27 cellular contexts compared by ENCODE assay signal in the genomic region with DNA sequence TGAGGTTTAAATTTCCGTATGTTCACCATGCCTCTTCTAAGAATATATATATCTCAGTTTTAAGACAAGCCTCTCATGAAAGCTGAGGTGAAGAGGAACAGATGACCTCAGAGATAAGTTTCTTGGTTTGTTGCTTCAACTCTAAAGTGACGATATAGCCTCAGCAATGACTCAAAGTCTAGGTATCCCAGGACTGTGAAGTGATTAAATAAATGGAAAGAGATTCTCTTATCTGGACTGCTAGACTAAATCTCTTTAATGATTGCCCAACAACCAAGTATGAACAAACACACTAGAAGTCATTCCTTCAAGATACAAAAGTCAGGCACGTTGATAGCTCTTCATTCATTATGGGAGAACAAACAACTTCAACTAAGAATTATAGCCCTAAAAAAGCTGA. TPM values are rescaled to one million over a fixed set of nuclear protein-coding genes. Genes with fewer than 3 reads are reported as not detected.
DNase-seq lines count a peak whose midpoint lies in the region; ATAC-seq, FAIRE-seq and TF ChIP-seq lines count a peak whose summit lies in the region.
"Had no signal": no experiment of that assay in that cellular context is flagged by ENCODE, and none has a peak within 500 bp of the region (broad histone marks: within the 10 kb centered on the region; RNA-seq: fewer than 3 reads in every experiment).

No MANE protein-coding gene starts in this region.

- 2% methylated on average over 3 of the region's 3 CpGs for WGBS in A549 (ENCODE audit: missing lambda C conversion rate)

- H3K9me3 Mint-ChIP-seq in naive thymus-derived CD8-positive, alpha-beta T cell = peaks cover 1 to 34% (median 7%) of the 10 kb centered on the region in 9 donors
- H3K9me3 Mint-ChIP-seq: central memory CD8-positive, alpha-beta T cell; T-helper 1 cell treated with Interleukin-12 subunit alpha and Interleukin-12 subunit beta and Interleukin-4 antibody, amounts not matched to agents 30 μg/mL and 1 μg/mL, for 36 hours had no signal

- H3K27ac ChIP-seq in A549 = peak overlapping the region; percentile 76 to 89
- H3K27ac ChIP-seq in HEK293 (ENCODE audit: extremely low read depth, low read depth, low read length) = no peak overlapping the region
- no peak overlapping the region for H3K27ac ChIP-seq in brain microvascular endothelial cell
- H3K27ac ChIP-seq in lower lobe of right lung = peak overlapping the region; percentile 21
- H3K27ac ChIP-seq: gastrocnemius medialis, RWPE1, thoracic aorta had no signal

- in situ Hi-C loops in brain microvascular endothelial cell (cut with HindIII; ENCODE audit: low pct_ligation_motif_present, low sequenced_read_pairs) = no loop called here

- ATAC-seq in A549 (peak; percentile 96 to 97), lower lobe of right lung (peak; percentile 89 to 95), GM19463 (IDR thresholded peaks at IDR 0.05; ENCODE audit: unreplicated experiment) (no peak), GM19035 (IDR thresholded peaks at IDR 0.05; ENCODE audit: unreplicated experiment) (no peak)
- no peak for ATAC-seq in naive thymus-derived CD8-positive, alpha-beta T cell
- ATAC-seq: activated CD4-positive, alpha-beta T cell treated with anti-CD3 and anti-CD28 coated beads for 36 hours; gastrocnemius medialis; sciatic nerve had no signal

- no peaks in the 10 kb centered on the region for H3K27me3 ChIP-seq in brain microvascular endothelial cell (replicated peaks)
- H3K27me3 ChIP-seq in lower lobe of right lung (ENCODE audit: low read depth) = no peaks in the 10 kb centered on the region
- H3K27me3 ChIP-seq: gastrocnemius medialis had no signal

- H3K4me3 ChIP-seq in A549 (no peak overlapping the region; the same call in 2 of the 3 replicates), HEK293 (ENCODE audit: low read depth, low read length) (no peak overlapping the region), brain microvascular endothelial cell (ENCODE audit: low read depth, low read length) (no peak overlapping the region), lower lobe of right lung (no peak overlapping the region)
- H3K4me3 ChIP-seq: gastrocnemius medialis, thoracic aorta had no signal

- POLR2A ChIA-PET in A549 (lab: Yijun Ruan, JAX) (interaction anchor here (0.7 to 1.8 kb wide), 3 partner anchors 14 to 112 kb away, joined by 3 to 10 read pairs (median 5); partner anchors contain the start of gene CADM1), HEK293 (lab: Yijun Ruan, JAX) (interaction anchor here (0.7 to 1.7 kb wide), 3 partner anchors 14 to 35 kb away, joined by 4 to 13 read pairs (median 4); partner anchors contain the start of gene CADM1)
- POLR2A ChIA-PET in naive thymus-derived CD8-positive, alpha-beta T cell (lab: Charles Lee) = no interaction called here

- peak; percentile 82 for FAIRE-seq in A549 (lab: Jason Lieb, UNC)
- FAIRE-seq: endometrium had no signal

- CTCF ChIA-PET in A549 (lab: Yijun Ruan, JAX) = interaction anchor here (0.8 to 1.2 kb wide), 3 partner anchors 14 to 164 kb away, joined by 3 read pairs; no protein-coding TSS in a partner anchor
- CTCF ChIA-PET in HEK293 (lab: Yijun Ruan, JAX) = interaction anchor here (1.6 to 1.8 kb wide), 2 partner anchors 14 to 17 kb away, joined by 3 to 6 read pairs; no protein-coding TSS in a partner anchor

- DNase-seq in A549 (ENCODE audit: low read depth in 1 of 2, low spot score in 1 of 2) (peak; percentile 50 to 87), brain microvascular endothelial cell (peak; percentile 1), lower lobe of right lung (no peak), HuH-7 (ENCODE audit: low spot score) (no peak)
- DNase-seq in naive thymus-derived CD8-positive, alpha-beta T cell = no peak
- DNase-seq: activated CD4-positive, alpha-beta T cell treated with anti-CD3 and anti-CD28 coated beads for 36 hours; activated T-cell treated with anti-CD3 and anti-CD28 coated beads for 4 hours; COR-L47; gastrocnemius medialis; GF-D8; HCEC 1CT; NCI-H2107; NCI-H774; nucleus accumbens; stimulated activated CD4-positive, alpha-beta T cell treated with anti-CD3 and anti-CD28 coated beads, Interleukin-4, amount 100 ng/mL, for 1 hour; stimulated activated CD8-positive, alpha-beta memory T cell treated with anti-CD3 and anti-CD28 coated beads, Interleukin-4, amount 100 ng/mL, for 48 hours had no signal

- H3K27me3 Mint-ChIP-seq in naive thymus-derived CD8-positive, alpha-beta T cell = peaks cover 10 to 40% (median 20%) of the 10 kb centered on the region in 5 donors

- H3K4me1 ChIP-seq in A549 (peaks cover 53% of the 10 kb centered on the region), HEK293 (ENCODE audit: control insufficient read depth, insufficient read depth, low read length) (no peaks in the 10 kb centered on the region), lower lobe of right lung (peaks cover 1% of the 10 kb centered on the region)
- H3K4me1 ChIP-seq: gastrocnemius medialis had no signal

- no peak overlapping the region for H3K4me3 Mint-ChIP-seq in naive thymus-derived CD8-positive, alpha-beta T cell
- H3K4me3 Mint-ChIP-seq: activated CD4-positive, alpha-beta T cell treated with anti-CD3 and anti-CD28 coated beads for 36 hours; activated naive CD8-positive, alpha-beta T cell; central memory CD8-positive, alpha-beta T cell; memory B cell; T-helper 1 cell treated with Interleukin-12 subunit alpha and Interleukin-12 subunit beta and Interleukin-4 antibody, amounts not matched to agents 30 μg/mL and 1 μg/mL, for 36 hours had no signal

- no peak overlapping the region for H3K27ac Mint-ChIP-seq in naive thymus-derived CD8-positive, alpha-beta T cell
- H3K27ac Mint-ChIP-seq: activated CD4-positive, alpha-beta T cell treated with anti-CD3 and anti-CD28 coated beads for 36 hours; activated naive CD8-positive, alpha-beta T cell; memory B cell; T-helper 1 cell treated with Interleukin-12 subunit alpha and Interleukin-12 subunit beta and Interleukin-4 antibody, amounts not matched to agents 30 μg/mL and 1 μg/mL, for 36 hours had no signal

- peaks cover 0 to 8% (median 0%) of the 10 kb centered on the region in 3 donors for H3K36me3 Mint-ChIP-seq in naive thymus-derived CD8-positive, alpha-beta T cell
- H3K36me3 Mint-ChIP-seq: activated naive CD8-positive, alpha-beta T cell had no signal

- no peaks in the 10 kb centered on the region for H3K36me3 ChIP-seq in HEK293 (ENCODE audit: control insufficient read depth in 2 of 2, insufficient read depth in 1 of 2, low read length in 2 of 2)
- no peaks in the 10 kb centered on the region for H3K36me3 ChIP-seq in brain microvascular endothelial cell (replicated peaks)
- H3K36me3 ChIP-seq in lower lobe of right lung = no peaks in the 10 kb centered on the region
- H3K36me3 ChIP-seq: gastrocnemius medialis, thoracic aorta had no signal

- H3K4me1 Mint-ChIP-seq in naive thymus-derived CD8-positive, alpha-beta T cell = no peaks in the 10 kb centered on the region
- H3K4me1 Mint-ChIP-seq: activated CD4-positive, alpha-beta T cell treated with anti-CD3 and anti-CD28 coated beads for 36 hours; central memory CD8-positive, alpha-beta T cell; memory B cell had no signal

- TF ChIP-seq CTCF in A549 (IDR thresholded peaks at IDR 0.05) (no peak), HEK293 (tag by site-specific recombination; IDR thresholded peaks at IDR 0.05) (no peak), brain microvascular endothelial cell (IDR thresholded peaks at IDR 0.05; ENCODE audit: low read depth, low read length, missing control alignments) (no peak), lower lobe of right lung (IDR thresholded peaks at IDR 0.05) (no peak)

- TF ChIP-seq POLR2A in A549 (IDR thresholded peaks at IDR 0.05; ENCODE audit: low read length) = no peak

- H3K4me2 ChIP-seq in A549 = peak overlapping the region; percentile 79

- TF ChIP-seq EP300 in A549 (IDR thresholded peaks at IDR 0.05) = peak; percentile 83 to 85; a peak in 4 of 5 replicates

- intact Hi-C loops in lower lobe of right lung (cut with DNase I) = no loop called here

- TF ChIP-seq RAD21 in A549 (conservative IDR thresholded peaks at IDR 0.05 in 1 of 2, IDR thresholded peaks at IDR 0.05 in 1 of 2) = peak in 1 of 2 experiments; percentile 43; a peak in 1 of 5 replicates

- no peaks in the 10 kb centered on the region for H3K9me3 ChIP-seq in A549
- no peaks in the 10 kb centered on the region for H3K9me3 ChIP-seq in HEK293 (ENCODE audit: control insufficient read depth, insufficient read depth, low read depth, low read length)
- H3K9me3 ChIP-seq in lower lobe of right lung = no peaks in the 10 kb centered on the region
- H3K9me3 ChIP-seq: gastrocnemius medialis, thoracic aorta had no signal

TF ChIP-seq in A549, 52 proteins besides CTCF, POLR2A, EP300 and RAD21 (continues in another document):
- TF ChIP-seq JUNB (IDR thresholded peaks at IDR 0.05) = peak; percentile 92
- 0 out of 2 replicates have a peak, but pooled peaks have one; percentile 54 for TF ChIP-seq HES2 (IDR thresholded peaks at IDR 0.05)
- TF ChIP-seq FOSL2 (IDR thresholded peaks at IDR 0.05) = peak; percentile 75
- peak; percentile 90 for TF ChIP-seq FOSL2 (CRISPR knock-in tag; IDR thresholded peaks at IDR 0.05)
- TF ChIP-seq HEYL (CRISPR knock-in tag; IDR thresholded peaks at IDR 0.05) = no peak
- no peak for TF ChIP-seq CHD4 (IDR thresholded peaks at IDR 0.05; ENCODE audit: borderline replicate concordance)

TF ChIP-seq in HEK293, 187 proteins besides CTCF, POLR2A, EP300 and RAD21 (continues in another document):
- no peak for TF ChIP-seq EGR2 (tag by site-specific recombination; IDR thresholded peaks at IDR 0.05; ENCODE audit: low read depth)
- TF ChIP-seq KLF8 (tag by site-specific recombination; IDR thresholded peaks at IDR 0.05) = peak; percentile 36; the same call in 1 of the 2 replicates
- no peak for TF ChIP-seq ZNF157 (tag by site-specific recombination; IDR thresholded peaks at IDR 0.05)
- TF ChIP-seq, protein P1, sequence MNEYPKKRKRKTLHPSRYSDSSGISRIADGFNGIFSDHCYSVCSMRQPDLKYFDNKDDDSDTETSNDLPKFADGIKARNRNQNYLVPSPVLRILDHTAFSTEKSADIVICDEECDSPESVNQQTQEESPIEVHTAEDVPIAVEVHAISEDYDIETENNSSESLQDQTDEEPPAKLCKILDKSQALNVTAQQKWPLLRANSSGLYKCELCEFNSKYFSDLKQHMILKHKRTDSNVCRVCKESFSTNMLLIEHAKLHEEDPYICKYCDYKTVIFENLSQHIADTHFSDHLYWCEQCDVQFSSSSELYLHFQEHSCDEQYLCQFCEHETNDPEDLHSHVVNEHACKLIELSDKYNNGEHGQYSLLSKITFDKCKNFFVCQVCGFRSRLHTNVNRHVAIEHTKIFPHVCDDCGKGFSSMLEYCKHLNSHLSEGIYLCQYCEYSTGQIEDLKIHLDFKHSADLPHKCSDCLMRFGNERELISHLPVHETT (tag by site-specific recombination; IDR thresholded peaks at IDR 0.05) = peak; percentile 43; the same call in 1 of the 2 replicates
- TF ChIP-seq ZXDB (tag by site-specific recombination; IDR thresholded peaks at IDR 0.05) = peak; percentile 73

RNA-seq across cellular contexts. Expression of gene CADM1, which starts 15.3 kb away (rescaled TPM):
- polyA plus RNA-seq in A549 (2011; rRNA removed) (36.7 and 59.0 TPM in 2 replicates), A549 (2017; fragmentation: RNase III; extraction: RNeasy Plus Mini Kit Qiagen cat#74134 plus additional on column Dnase treatment) (28.0 to 33.4 TPM (median 33.3 TPM) in 3 replicates)
- polyA plus RNA-seq in A549 (2012; cell fraction: cytosol; rRNA removed) = 14.5 and 14.9 TPM in 2 replicates
- polyA plus RNA-seq in A549 (2012; cell fraction: nucleus; rRNA removed) = 23.2 and 29.5 TPM in 2 replicates
- 58.6 and 60.9 TPM in 2 replicates for polyA minus RNA-seq in A549 (2011; rRNA and poly(A)+ RNA removed)
- total RNA-seq in lower lobe of right lung = 149 TPM
- not detected for total RNA-seq in naive thymus-derived CD8-positive, alpha-beta T cell
- polyA plus RNA-seq in naive thymus-derived CD8-positive, alpha-beta T cell = 1 to 10 TPM in 1 of 3 donors, not detected in 2; 3.5 TPM

Comparison
In these comparisons a context has a peak if more than half of its experiments do, and no peak if none do; other contexts are left out.
1. ATAC-seq: peak in A549 (2 of 2) and lower lobe of right lung (2 of 2); none in GM19463 (single experiment), naive thymus-derived CD8-positive, alpha-beta T cell (0 of 2) and GM19035 (single experiment).
2. DNase-seq: peak in A549 (2 of 2) and brain microvascular endothelial cell (single experiment); none in lower lobe of right lung (single experiment), naive thymus-derived CD8-positive, alpha-beta T cell (0 of 10) and HuH-7 (single experiment).
3. H3K27ac ChIP-seq: peak in A549 (2 of 2) and lower lobe of right lung (single experiment); none in HEK293 (single experiment) and brain microvascular endothelial cell (single experiment).
4. RNA of gene CADM1, which starts 15.3 kb away (total RNA-seq): 149 TPM in lower lobe of right lung (single experiment); not detected in naive thymus-derived CD8-positive, alpha-beta T cell; every median in the first group is over 100 times any median in the second.